Comparison of ENCODE assay signal across 18 cellular contexts in genomic region chr20:6975326-6975725, GRCh38.
"Had no signal": no experiment of that assay in that cellular context is flagged by ENCODE, and none has a peak within 500 bp of the region (broad histone marks: within the 10 kb centered on the region; RNA-seq: fewer than 3 reads in every experiment).

No MANE protein-coding gene starts in this region.

- H3K4me3 Mint-ChIP-seq: activated naive CD4-positive, alpha-beta T cell treated with anti-CD3 and anti-CD28 coated beads, Interleukin-2, amount 10 ng/mL, durations not matched to agents 7 days and 5 days; activated naive CD8-positive, alpha-beta T cell treated with anti-CD3 and anti-CD28 coated beads, Interleukin-2, amount 50 U/mL, for 24 hours; activated T-cell treated with anti-CD3 and anti-CD28 coated beads, Interleukin-2, amount 50 U/mL, for 4 hours; memory B cell; neural crest cell; stimulated activated naive B cell treated with anti-CD40 and anti-IgM and Interleukin-4, amounts not matched to agents 10 μg/mL and 1 μg/mL and 100 μg/mL, for 72 hours had no signal

- H3K27me3 ChIP-seq: brain microvascular endothelial cell, gastroesophageal sphincter, heart right ventricle, spleen, tibial artery had no signal

- H3K4me3 ChIP-seq: coronary artery, gastroesophageal sphincter, heart right ventricle, psoas muscle, spleen, tibial artery had no signal

- H3K36me3 Mint-ChIP-seq: activated naive CD4-positive, alpha-beta T cell treated with anti-CD3 and anti-CD28 coated beads, Interleukin-2, amount 10 ng/mL, durations not matched to agents 7 days and 5 days; memory B cell had no signal

- H3K9me3 ChIP-seq: gastroesophageal sphincter, psoas muscle had no signal

- H3K27ac ChIP-seq: coronary artery, gastroesophageal sphincter, heart right ventricle, psoas muscle, spleen had no signal

- H3K27ac Mint-ChIP-seq: activated naive CD4-positive, alpha-beta T cell treated with anti-CD3 and anti-CD28 coated beads, Interleukin-2, amount 10 ng/mL, durations not matched to agents 7 days and 5 days; activated naive CD8-positive, alpha-beta T cell treated with anti-CD3 and anti-CD28 coated beads, Interleukin-2, amount 50 U/mL, for 24 hours; memory B cell; stimulated activated naive B cell treated with anti-CD40 and anti-IgM and Interleukin-4, amounts not matched to agents 10 μg/mL and 1 μg/mL and 100 μg/mL, for 72 hours had no signal

- H3K27me3 Mint-ChIP-seq: activated naive CD4-positive, alpha-beta T cell treated with anti-CD3 and anti-CD28 coated beads, Interleukin-2, amount 10 ng/mL, durations not matched to agents 7 days and 5 days; activated naive CD8-positive, alpha-beta T cell treated with anti-CD3 and anti-CD28 coated beads, Interleukin-2, amount 50 U/mL, for 24 hours; memory B cell; stimulated activated naive B cell treated with anti-CD40 and anti-IgM and Interleukin-4, amounts not matched to agents 10 μg/mL and 1 μg/mL and 100 μg/mL, for 72 hours had no signal

- DNase-seq: activated CD4-positive, alpha-beta T cell treated with anti-CD3 and anti-CD28 coated beads, Interleukin-2, amount 50 U/mL, for 1 hour; activated CD8-positive, alpha-beta memory T cell treated with anti-CD3 and anti-CD28 coated beads, Interleukin-2, amount 50 U/mL, for 4 hours; activated effector memory CD4-positive, alpha-beta T cell treated with Interleukin-2 at 50 U/mL for 16 hours; activated naive CD4-positive, alpha-beta T cell treated with anti-CD3 and anti-CD28 coated beads, Interleukin-2, amount 10 ng/mL, durations not matched to agents 7 days and 5 days; activated naive CD8-positive, alpha-beta T cell treated with anti-CD3 and anti-CD28 coated beads, Interleukin-2, amount 50 U/mL, for 24 hours; activated T-cell treated with anti-CD3 and anti-CD28 coated beads, Interleukin-2, amount 50 U/mL, for 4 hours; aorta; brain microvascular endothelial cell; heart right ventricle; psoas muscle; spleen; stimulated activated CD4-positive, alpha-beta T cell treated with anti-CD3 and anti-CD28 coated beads, Interleukin-4, amount 100 ng/mL, for 4 hours; stimulated activated naive B cell treated with anti-CD40 and anti-IgM and Interleukin-4, amounts not matched to agents 10 μg/mL and 1 μg/mL and 100 μg/mL, for 72 hours; tibial artery had no signal

- H3K4me1 Mint-ChIP-seq: activated naive CD4-positive, alpha-beta T cell treated with anti-CD3 and anti-CD28 coated beads, Interleukin-2, amount 10 ng/mL, durations not matched to agents 7 days and 5 days; activated naive CD8-positive, alpha-beta T cell treated with anti-CD3 and anti-CD28 coated beads, Interleukin-2, amount 50 U/mL, for 24 hours; memory B cell; neural crest cell; stimulated activated naive B cell treated with anti-CD40 and anti-IgM and Interleukin-4, amounts not matched to agents 10 μg/mL and 1 μg/mL and 100 μg/mL, for 72 hours had no signal

- H3K4me1 ChIP-seq: gastroesophageal sphincter, heart right ventricle, psoas muscle, spleen had no signal
